ENCODE assay signal across 2 cellular contexts in the genomic region with DNA sequence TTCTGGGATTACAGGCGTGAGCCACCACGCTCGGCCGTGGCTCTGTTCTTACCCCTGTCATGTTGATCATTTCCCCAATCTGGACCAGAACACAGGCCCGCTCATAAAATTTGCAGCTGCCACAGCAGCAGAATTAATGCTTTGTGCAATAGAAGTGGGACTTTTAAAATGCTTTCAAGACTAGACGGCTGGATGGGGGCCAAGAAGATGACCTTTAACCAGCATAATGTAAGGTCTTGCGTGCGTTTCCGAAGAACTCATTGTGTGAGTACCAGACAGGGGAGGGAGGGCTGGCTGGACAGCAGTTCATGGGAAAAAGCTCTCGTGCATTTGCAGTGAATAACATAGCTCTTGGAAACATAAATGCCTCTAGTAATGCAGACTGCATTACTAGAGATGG.
TF ChIP-seq lines count a peak whose summit lies in the region.

No MANE protein-coding gene starts in this region.

TF ChIP-seq in A549, 52 proteins besides CTCF, POLR2A, EP300 and RAD21:
- no peak for TF ChIP-seq ELK1 (IDR thresholded peaks at IDR 0.05; ENCODE audit: low read depth, low read length)
TF ChIP-seq in A549: peak in this region for 0.

TF ChIP-seq in SK-N-SH treated with all-trans-retinoic acid at 6 μM for 48 hours, 23 proteins besides CTCF, POLR2A, EP300 and RAD21:
- TF ChIP-seq RARB (CRISPR knock-in tag; IDR thresholded peaks at IDR 0.05) (no peak), OSR1 (CRISPR knock-in tag; IDR thresholded peaks at IDR 0.05) (no peak), TSHZ2 (CRISPR knock-in tag; IDR thresholded peaks at IDR 0.05) (no peak), ZNF565 (CRISPR knock-in tag; conservative IDR thresholded peaks at IDR 0.05; ENCODE audit: low read depth) (no peak), CREB5 (CRISPR knock-in tag; IDR thresholded peaks at IDR 0.05; ENCODE audit: low read depth) (no peak), ISL1 (CRISPR knock-in tag; IDR thresholded peaks at IDR 0.05) (no peak)
- TF ChIP-seq, protein P1, sequence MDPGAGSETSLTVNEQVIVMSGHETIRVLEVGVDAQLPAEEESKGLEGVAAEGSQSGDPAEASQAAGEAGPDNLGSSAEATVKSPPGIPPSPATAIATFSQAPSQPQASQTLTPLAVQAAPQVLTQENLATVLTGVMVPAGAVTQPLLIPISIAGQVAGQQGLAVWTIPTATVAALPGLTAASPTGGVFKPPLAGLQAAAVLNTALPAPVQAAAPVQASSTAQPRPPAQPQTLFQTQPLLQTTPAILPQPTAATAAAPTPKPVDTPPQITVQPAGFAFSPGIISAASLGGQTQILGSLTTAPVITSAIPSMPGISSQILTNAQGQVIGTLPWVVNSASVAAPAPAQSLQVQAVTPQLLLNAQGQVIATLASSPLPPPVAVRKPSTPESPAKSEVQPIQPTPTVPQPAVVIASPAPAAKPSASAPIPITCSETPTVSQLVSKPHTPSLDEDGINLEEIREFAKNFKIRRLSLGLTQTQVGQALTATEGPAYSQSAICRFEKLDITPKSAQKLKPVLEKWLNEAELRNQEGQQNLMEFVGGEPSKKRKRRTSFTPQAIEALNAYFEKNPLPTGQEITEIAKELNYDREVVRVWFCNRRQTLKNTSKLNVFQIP (CRISPR knock-in tag; IDR thresholded peaks at IDR 0.05; ENCODE audit: borderline replicate concordance, low read depth), result no peak
TF ChIP-seq in SK-N-SH treated with all-trans-retinoic acid at 6 μM for 48 hours: peak in this region for 0.
